2 cellular contexts compared by ENCODE assay signal in the genomic region with DNA sequence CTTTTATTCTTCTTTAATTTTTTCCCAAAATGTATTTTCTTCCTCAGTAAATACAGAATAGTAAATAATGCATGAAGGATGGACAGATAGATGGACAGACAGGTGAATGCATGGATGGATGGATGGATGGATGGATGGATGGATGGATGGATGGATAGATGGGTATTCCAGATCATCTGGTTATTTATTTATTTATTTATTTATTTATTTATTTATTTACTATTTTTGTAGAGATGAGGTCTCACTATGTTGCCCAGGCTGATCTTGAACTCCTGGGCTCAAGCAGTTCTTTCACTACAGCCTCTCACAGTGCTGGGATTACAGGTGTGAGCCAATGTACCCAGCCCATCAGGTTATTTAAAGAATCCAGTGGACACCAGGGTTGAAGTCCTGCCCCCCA. TPM values are rescaled to one million over a fixed set of nuclear protein-coding genes. Genes with fewer than 3 reads are reported as not detected.
"Had no signal": no experiment of that assay in that cellular context is flagged by ENCODE, and none has a peak within 500 bp of the region (broad histone marks: within the 10 kb centered on the region; RNA-seq: fewer than 3 reads in every experiment).

No MANE protein-coding gene starts in this region.

RNA-seq across cellular contexts. Expression of gene CNGB1, which starts 53.0 kb away (rescaled TPM):
- total RNA-seq: G401, GM12878 had no signal
